Comparison of ENCODE assay signal across 1 cellular context in the genomic region with DNA sequence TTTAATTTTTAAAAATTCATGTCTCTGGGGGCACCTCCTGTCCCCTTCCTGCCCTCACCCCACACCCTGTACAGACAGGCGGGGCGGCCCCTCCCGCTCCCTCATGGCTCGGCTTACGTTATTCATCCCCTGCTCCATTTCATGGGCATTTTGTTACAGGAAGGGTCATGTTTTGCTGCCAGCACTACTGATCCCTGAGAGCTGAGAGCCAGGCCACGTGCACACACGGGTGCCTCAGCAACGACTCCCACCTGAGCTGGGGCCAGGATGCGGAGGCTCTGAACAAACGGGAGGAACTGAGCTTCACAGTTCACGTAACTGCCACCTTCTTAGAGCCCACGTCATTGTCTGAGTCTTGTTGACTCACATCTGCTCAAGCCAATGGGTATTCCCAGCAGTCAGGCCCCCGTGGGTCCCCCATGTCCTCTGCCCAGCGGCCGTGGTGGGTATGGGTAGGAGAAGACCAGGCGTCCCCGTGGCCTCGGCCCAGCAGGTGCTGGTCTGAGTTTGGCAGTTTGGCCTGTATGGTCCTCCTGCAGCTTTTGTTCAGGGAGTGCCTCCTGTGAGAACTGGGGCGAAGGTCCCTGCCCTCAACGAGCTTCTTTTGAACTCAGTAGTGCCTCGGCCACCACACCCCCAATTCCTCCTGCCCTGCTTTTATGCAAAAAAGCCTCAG.
TF ChIP-seq lines count a peak whose summit lies in the region.

No MANE protein-coding gene starts in this region.

TF ChIP-seq in HepG2, 621 proteins besides CTCF, POLR2A, EP300 and RAD21 (continued from another document and continues in another):
- TF ChIP-seq, protein P1, sequence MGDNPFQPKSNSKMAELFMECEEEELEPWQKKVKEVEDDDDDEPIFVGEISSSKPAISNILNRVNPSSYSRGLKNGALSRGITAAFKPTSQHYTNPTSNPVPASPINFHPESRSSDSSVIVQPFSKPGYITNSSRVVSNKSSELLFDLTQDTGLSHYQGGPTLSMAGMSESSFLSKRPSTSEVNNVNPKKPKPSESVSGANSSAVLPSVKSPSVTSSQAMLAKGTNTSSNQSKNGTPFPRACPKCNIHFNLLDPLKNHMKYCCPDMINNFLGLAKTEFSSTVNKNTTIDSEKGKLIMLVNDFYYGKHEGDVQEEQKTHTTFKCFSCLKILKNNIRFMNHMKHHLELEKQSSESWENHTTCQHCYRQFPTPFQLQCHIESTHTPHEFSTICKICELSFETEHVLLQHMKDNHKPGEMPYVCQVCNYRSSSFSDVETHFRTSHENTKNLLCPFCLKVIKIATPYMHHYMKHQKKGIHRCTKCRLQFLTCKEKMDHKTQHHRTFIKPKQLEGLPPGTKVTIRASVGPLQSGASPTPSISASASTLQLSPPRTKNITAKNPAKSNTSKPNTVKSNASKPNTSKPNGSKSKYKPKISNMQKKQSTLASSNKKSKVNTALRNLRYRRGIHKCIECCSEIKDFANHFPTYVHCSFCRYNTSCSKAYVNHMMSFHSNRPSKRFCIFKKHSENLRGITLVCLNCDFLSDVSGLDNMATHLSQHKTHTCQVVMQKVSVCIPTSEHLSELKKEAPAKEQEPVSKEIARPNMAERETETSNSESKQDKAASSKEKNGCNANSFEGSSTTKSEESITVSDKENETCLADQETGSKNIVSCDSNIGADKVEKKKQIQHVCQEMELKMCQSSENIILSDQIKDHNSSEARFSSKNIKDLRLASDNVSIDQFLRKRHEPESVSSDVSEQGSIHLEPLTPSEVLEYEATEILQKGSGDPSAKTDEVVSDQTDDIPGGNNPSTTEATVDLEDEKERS (CRISPR knock-in tag; IDR thresholded peaks at IDR 0.05), result no peak
- TF ChIP-seq POGZ (CRISPR knock-in tag; IDR thresholded peaks at IDR 0.05), result no peak
- TF ChIP-seq MXD4 (CRISPR knock-in tag; IDR thresholded peaks at IDR 0.05), result no peak
- TF ChIP-seq, protein P2, sequence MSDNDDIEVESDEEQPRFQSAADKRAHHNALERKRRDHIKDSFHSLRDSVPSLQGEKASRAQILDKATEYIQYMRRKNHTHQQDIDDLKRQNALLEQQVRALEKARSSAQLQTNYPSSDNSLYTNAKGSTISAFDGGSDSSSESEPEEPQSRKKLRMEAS (IDR thresholded peaks at IDR 0.05), result peak; percentile 69
- 0 out of 2 replicates have a peak, but pooled peaks have one; percentile 32 for TF ChIP-seq NRL (CRISPR knock-in tag; IDR thresholded peaks at IDR 0.05; ENCODE audit: borderline replicate concordance)
- TF ChIP-seq, protein P3, sequence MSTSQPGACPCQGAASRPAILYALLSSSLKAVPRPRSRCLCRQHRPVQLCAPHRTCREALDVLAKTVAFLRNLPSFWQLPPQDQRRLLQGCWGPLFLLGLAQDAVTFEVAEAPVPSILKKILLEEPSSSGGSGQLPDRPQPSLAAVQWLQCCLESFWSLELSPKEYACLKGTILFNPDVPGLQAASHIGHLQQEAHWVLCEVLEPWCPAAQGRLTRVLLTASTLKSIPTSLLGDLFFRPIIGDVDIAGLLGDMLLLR (CRISPR knock-in tag; IDR thresholded peaks at IDR 0.05), result 0 out of 2 replicates have a peak, but pooled peaks have one; percentile 19
- 0 out of 2 replicates have a peak, but pooled peaks have one; percentile 30 for TF ChIP-seq NCOA1 (CRISPR knock-in tag; IDR thresholded peaks at IDR 0.05)
- no peak for TF ChIP-seq WIZ (CRISPR knock-in tag; IDR thresholded peaks at IDR 0.05)
- no peak for TF ChIP-seq SRY (CRISPR knock-in tag; IDR thresholded peaks at IDR 0.05)
- TF ChIP-seq MYC (CRISPR knock-in tag; IDR thresholded peaks at IDR 0.05; ENCODE audit: borderline replicate concordance), result peak; percentile 30; the same call in 1 of the 2 replicates
- no peak for TF ChIP-seq NBN (conservative IDR thresholded peaks at IDR 0.05)
- TF ChIP-seq ZNF772 (CRISPR knock-in tag; IDR thresholded peaks at IDR 0.05), result no peak
- TF ChIP-seq KLF6 (CRISPR knock-in tag; IDR thresholded peaks at IDR 0.05), result 0 out of 2 replicates have a peak, but pooled peaks have one; percentile 18
- no peak for TF ChIP-seq GFI1 (CRISPR knock-in tag; IDR thresholded peaks at IDR 0.05; ENCODE audit: borderline replicate concordance)
- TF ChIP-seq FIP1L1 (IDR thresholded peaks at IDR 0.05; ENCODE audit: borderline replicate concordance, insufficient read depth, low read depth, low read length), result no peak
- TF ChIP-seq, protein P4, sequence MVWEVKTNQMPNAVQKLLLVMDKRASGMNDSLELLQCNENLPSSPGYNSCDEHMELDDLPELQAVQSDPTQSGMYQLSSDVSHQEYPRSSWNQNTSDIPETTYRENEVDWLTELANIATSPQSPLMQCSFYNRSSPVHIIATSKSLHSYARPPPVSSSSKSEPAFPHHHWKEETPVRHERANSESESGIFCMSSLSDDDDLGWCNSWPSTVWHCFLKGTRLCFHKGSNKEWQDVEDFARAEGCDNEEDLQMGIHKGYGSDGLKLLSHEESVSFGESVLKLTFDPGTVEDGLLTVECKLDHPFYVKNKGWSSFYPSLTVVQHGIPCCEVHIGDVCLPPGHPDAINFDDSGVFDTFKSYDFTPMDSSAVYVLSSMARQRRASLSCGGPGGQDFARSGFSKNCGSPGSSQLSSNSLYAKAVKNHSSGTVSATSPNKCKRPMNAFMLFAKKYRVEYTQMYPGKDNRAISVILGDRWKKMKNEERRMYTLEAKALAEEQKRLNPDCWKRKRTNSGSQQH (CRISPR knock-in tag; IDR thresholded peaks at IDR 0.05; ENCODE audit: low read depth), result no peak
- TF ChIP-seq, protein P5, sequence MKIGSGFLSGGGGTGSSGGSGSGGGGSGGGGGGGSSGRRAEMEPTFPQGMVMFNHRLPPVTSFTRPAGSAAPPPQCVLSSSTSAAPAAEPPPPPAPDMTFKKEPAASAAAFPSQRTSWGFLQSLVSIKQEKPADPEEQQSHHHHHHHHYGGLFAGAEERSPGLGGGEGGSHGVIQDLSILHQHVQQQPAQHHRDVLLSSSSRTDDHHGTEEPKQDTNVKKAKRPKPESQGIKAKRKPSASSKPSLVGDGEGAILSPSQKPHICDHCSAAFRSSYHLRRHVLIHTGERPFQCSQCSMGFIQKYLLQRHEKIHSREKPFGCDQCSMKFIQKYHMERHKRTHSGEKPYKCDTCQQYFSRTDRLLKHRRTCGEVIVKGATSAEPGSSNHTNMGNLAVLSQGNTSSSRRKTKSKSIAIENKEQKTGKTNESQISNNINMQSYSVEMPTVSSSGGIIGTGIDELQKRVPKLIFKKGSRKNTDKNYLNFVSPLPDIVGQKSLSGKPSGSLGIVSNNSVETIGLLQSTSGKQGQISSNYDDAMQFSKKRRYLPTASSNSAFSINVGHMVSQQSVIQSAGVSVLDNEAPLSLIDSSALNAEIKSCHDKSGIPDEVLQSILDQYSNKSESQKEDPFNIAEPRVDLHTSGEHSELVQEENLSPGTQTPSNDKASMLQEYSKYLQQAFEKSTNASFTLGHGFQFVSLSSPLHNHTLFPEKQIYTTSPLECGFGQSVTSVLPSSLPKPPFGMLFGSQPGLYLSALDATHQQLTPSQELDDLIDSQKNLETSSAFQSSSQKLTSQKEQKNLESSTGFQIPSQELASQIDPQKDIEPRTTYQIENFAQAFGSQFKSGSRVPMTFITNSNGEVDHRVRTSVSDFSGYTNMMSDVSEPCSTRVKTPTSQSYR (CRISPR knock-in tag; IDR thresholded peaks at IDR 0.05; ENCODE audit: borderline replicate concordance), result no peak
- no peak; the same call in 1 of the 2 replicates for TF ChIP-seq PHF8 (CRISPR knock-in tag; IDR thresholded peaks at IDR 0.05)
- no peak for TF ChIP-seq ZFP90 (CRISPR knock-in tag; IDR thresholded peaks at IDR 0.05; ENCODE audit: borderline replicate concordance)
- TF ChIP-seq NFE2L1 (CRISPR knock-in tag; IDR thresholded peaks at IDR 0.05; ENCODE audit: borderline replicate concordance), result no peak
- TF ChIP-seq RBM39 (IDR thresholded peaks at IDR 0.05; ENCODE audit: low read depth, low read length, poor library complexity, severe bottlenecking), result peak; percentile 17
- no peak for TF ChIP-seq ZNF713 (CRISPR knock-in tag; IDR thresholded peaks at IDR 0.05)
- TF ChIP-seq ZNF619 (CRISPR knock-in tag; IDR thresholded peaks at IDR 0.05), result no peak
- TF ChIP-seq ZC3H4 (CRISPR knock-in tag; IDR thresholded peaks at IDR 0.05; ENCODE audit: borderline replicate concordance), result 0 out of 2 replicates have a peak, but pooled peaks have one; percentile 33
- no peak for TF ChIP-seq SMARCE1 (IDR thresholded peaks at IDR 0.05; ENCODE audit: borderline replicate concordance)
- peak; percentile 27; the same call in 1 of the 2 replicates for TF ChIP-seq NCOR1 (IDR thresholded peaks at IDR 0.05; ENCODE audit: borderline replicate concordance, low read length)
- TF ChIP-seq ZNF17 (CRISPR knock-in tag; IDR thresholded peaks at IDR 0.05), result no peak
- TF ChIP-seq, protein P6, sequence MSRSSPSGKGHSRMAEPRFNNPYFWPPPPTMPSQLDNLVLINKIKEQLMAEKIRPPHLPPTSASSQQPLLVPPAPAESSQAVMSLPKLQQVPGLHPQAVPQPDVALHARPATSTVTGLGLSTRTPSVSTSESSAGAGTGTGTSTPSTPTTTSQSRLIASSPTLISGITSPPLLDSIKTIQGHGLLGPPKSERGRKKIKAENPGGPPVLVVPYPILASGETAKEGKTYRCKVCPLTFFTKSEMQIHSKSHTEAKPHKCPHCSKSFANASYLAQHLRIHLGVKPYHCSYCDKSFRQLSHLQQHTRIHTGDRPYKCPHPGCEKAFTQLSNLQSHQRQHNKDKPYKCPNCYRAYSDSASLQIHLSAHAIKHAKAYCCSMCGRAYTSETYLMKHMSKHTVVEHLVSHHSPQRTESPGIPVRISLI (CRISPR knock-in tag; IDR thresholded peaks at IDR 0.05; ENCODE audit: borderline replicate concordance), result no peak
- no peak for TF ChIP-seq ZNF577 (CRISPR knock-in tag; IDR thresholded peaks at IDR 0.05; ENCODE audit: borderline replicate concordance, low read depth)
- TF ChIP-seq, protein P7, sequence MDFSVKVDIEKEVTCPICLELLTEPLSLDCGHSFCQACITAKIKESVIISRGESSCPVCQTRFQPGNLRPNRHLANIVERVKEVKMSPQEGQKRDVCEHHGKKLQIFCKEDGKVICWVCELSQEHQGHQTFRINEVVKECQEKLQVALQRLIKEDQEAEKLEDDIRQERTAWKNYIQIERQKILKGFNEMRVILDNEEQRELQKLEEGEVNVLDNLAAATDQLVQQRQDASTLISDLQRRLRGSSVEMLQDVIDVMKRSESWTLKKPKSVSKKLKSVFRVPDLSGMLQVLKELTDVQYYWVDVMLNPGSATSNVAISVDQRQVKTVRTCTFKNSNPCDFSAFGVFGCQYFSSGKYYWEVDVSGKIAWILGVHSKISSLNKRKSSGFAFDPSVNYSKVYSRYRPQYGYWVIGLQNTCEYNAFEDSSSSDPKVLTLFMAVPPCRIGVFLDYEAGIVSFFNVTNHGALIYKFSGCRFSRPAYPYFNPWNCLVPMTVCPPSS (IDR thresholded peaks at IDR 0.05), result no peak
- no peak for TF ChIP-seq ELF3 (CRISPR knock-in tag; IDR thresholded peaks at IDR 0.05)
- TF ChIP-seq, protein P8, sequence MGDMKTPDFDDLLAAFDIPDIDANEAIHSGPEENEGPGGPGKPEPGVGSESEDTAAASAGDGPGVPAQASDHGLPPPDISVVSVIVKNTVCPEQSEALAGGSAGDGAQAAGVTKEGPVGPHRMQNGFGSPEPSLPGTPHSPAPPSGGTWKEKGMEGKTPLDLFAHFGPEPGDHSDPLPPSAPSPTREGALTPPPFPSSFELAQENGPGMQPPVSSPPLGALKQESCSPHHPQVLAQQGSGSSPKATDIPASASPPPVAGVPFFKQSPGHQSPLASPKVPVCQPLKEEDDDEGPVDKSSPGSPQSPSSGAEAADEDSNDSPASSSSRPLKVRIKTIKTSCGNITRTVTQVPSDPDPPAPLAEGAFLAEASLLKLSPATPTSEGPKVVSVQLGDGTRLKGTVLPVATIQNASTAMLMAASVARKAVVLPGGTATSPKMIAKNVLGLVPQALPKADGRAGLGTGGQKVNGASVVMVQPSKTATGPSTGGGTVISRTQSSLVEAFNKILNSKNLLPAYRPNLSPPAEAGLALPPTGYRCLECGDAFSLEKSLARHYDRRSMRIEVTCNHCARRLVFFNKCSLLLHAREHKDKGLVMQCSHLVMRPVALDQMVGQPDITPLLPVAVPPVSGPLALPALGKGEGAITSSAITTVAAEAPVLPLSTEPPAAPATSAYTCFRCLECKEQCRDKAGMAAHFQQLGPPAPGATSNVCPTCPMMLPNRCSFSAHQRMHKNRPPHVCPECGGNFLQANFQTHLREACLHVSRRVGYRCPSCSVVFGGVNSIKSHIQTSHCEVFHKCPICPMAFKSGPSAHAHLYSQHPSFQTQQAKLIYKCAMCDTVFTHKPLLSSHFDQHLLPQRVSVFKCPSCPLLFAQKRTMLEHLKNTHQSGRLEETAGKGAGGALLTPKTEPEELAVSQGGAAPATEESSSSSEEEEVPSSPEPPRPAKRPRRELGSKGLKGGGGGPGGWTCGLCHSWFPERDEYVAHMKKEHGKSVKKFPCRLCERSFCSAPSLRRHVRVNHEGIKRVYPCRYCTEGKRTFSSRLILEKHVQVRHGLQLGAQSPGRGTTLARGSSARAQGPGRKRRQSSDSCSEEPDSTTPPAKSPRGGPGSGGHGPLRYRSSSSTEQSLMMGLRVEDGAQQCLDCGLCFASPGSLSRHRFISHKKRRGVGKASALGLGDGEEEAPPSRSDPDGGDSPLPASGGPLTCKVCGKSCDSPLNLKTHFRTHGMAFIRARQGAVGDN (CRISPR knock-in tag; IDR thresholded peaks at IDR 0.05), result peak; percentile 77
